In genomic region chr15:38886315-38887163, GRCh38 we compare ENCODE assay signal across 13 cellular contexts.
DNase-seq lines count a peak whose midpoint lies in the region; ATAC-seq, FAIRE-seq and TF ChIP-seq lines count a peak whose summit lies in the region.
"Had no signal": no experiment of that assay in that cellular context is flagged by ENCODE, and none has a peak within 500 bp of the region (broad histone marks: within the 10 kb centered on the region; RNA-seq: fewer than 3 reads in every experiment).

No MANE protein-coding gene starts in this region.

- H3K27ac ChIP-seq in HepG2 (ENCODE audit: extremely low read length, insufficient read depth, low read length) (no peak overlapping the region), right lobe of liver (no peak overlapping the region), SK-N-SH (ENCODE audit: low read depth in 2 of 2, low read length in 1 of 2) (peak overlapping the region; percentile 93 to 100)
- H3K27ac ChIP-seq in CD8-positive, alpha-beta memory T cell (ENCODE audit: low read depth, low read length), result no peak overlapping the region
- no peak overlapping the region for H3K27ac ChIP-seq in naive thymus-derived CD4-positive, alpha-beta T cell (ENCODE audit: low read depth, low read length)

- peaks cover 40% of the 10 kb centered on the region for H3F3A ChIP-seq in SK-N-SH (replicated peaks; ENCODE audit: insufficient read depth)

- TF ChIP-seq RAD21 in HepG2 (CRISPR knock-in tag; IDR thresholded peaks at IDR 0.05) (no peak), SK-N-SH (IDR thresholded peaks at IDR 0.05; ENCODE audit: low read length) (no peak)

- TF ChIP-seq POLR2A in HepG2 (IDR thresholded peaks at IDR 0.05; ENCODE audit: insufficient read depth in 1 of 2, low read depth in 2 of 2, low read length in 2 of 2), result no peak
- TF ChIP-seq POLR2A in right lobe of liver (IDR thresholded peaks at IDR 0.05), result no peak

- no peak for DNase-seq in HepG2 (ENCODE audit: low spot score)
- no peak for DNase-seq in right lobe of liver
- no peak for DNase-seq in SK-N-SH
- DNase-seq in foreskin fibroblast, result peak; percentile 82 to 89
- no peak for DNase-seq in SHP77 (lab: John Stamatoyannopoulos, UW)
- DNase-seq in CD8-positive, alpha-beta memory T cell, result no peak
- no peak for DNase-seq in NCI-H1930 (lab: John Stamatoyannopoulos, UW)
- DNase-seq in naive thymus-derived CD4-positive, alpha-beta T cell, result no peak
- DNase-seq: NCI-H510A, right cardiac atrium had no signal

- H2AFZ ChIP-seq in HepG2 (ENCODE audit: low read length) (no peak overlapping the region), SK-N-SH (ENCODE audit: low read depth) (peak overlapping the region; percentile 56; the same call in 1 of the 2 replicates)

- H3K4me3 Mint-ChIP-seq in CD8-positive, alpha-beta memory T cell, result no peak overlapping the region
- H3K4me3 Mint-ChIP-seq in naive thymus-derived CD4-positive, alpha-beta T cell, result no peak overlapping the region
- H3K4me3 Mint-ChIP-seq: B cell, brain, mesothelial cell of epicardium had no signal

- H3K79me2 ChIP-seq in HepG2 (ENCODE audit: insufficient read depth, low read length) (no peaks in the 10 kb centered on the region), SK-N-SH (ENCODE audit: insufficient read depth) (no peaks in the 10 kb centered on the region)

- 56% methylated on average over 2 of the region's 2 CpGs for WGBS in HepG2 (ENCODE audit: low lambda C conversion rate)
- WGBS in right lobe of liver (ENCODE audit: insufficient coverage, low coverage, low lambda C conversion rate, missing lambda C conversion rate), result 72% methylated on average over 2 of the region's 2 CpGs
- 54% methylated on average over 2 of the region's 2 CpGs for WGBS in SK-N-SH (ENCODE audit: low lambda C conversion rate)

- H3K4me3 ChIP-seq in HepG2 (replicated peaks in 1 of 3; ENCODE audit: insufficient read depth in 1 of 3, low read depth in 2 of 3, low read length in 3 of 3), result no peak overlapping the region
- H3K4me3 ChIP-seq in right lobe of liver, result no peak overlapping the region
- peak overlapping the region in 1 of 2 experiments; percentile 10; a peak in 1 of 4 replicates for H3K4me3 ChIP-seq in SK-N-SH (ENCODE audit: low read depth in 2 of 2, low read length in 1 of 2)
- peak overlapping the region; percentile 34 to 45 for H3K4me3 ChIP-seq in foreskin fibroblast (ENCODE audit: low read depth in 1 of 2, low read length in 2 of 2)
- H3K4me3 ChIP-seq in CD8-positive, alpha-beta memory T cell (ENCODE audit: low read length), result no peak overlapping the region
- H3K4me3 ChIP-seq in naive thymus-derived CD4-positive, alpha-beta T cell (ENCODE audit: low read length), result no peak overlapping the region

- H3K36me3 ChIP-seq in HepG2 (replicated peaks in 1 of 2; ENCODE audit: control insufficient read depth in 1 of 2, insufficient read depth in 2 of 2, low read length in 2 of 2), result no peaks in the 10 kb centered on the region
- no peaks in the 10 kb centered on the region for H3K36me3 ChIP-seq in right lobe of liver
- H3K36me3 ChIP-seq in SK-N-SH (replicated peaks in 1 of 2; ENCODE audit: control insufficient read depth in 1 of 2, insufficient read depth in 2 of 2, low read length in 1 of 2), result no peaks in the 10 kb centered on the region
- no peaks in the 10 kb centered on the region for H3K36me3 ChIP-seq in CD8-positive, alpha-beta memory T cell (ENCODE audit: insufficient read depth, low read length)
- H3K36me3 ChIP-seq in naive thymus-derived CD4-positive, alpha-beta T cell (ENCODE audit: control insufficient read depth in 2 of 3, insufficient read depth in 3 of 3, low read length in 3 of 3), result no peaks in the 10 kb centered on the region

- in situ Hi-C loops in HepG2 (cut with HindIII; ENCODE audit: extremely low pct_ligation_motif_present, low pct_unique_long_range_greater_than_20kb), result no loop called here

- H3K9me3 ChIP-seq in HepG2 (ENCODE audit: low read length) (no peaks in the 10 kb centered on the region), right lobe of liver (no peaks in the 10 kb centered on the region), SK-N-SH (no peaks in the 10 kb centered on the region)
- no peaks in the 10 kb centered on the region for H3K9me3 ChIP-seq in CD8-positive, alpha-beta memory T cell (ENCODE audit: low read length)
- H3K9me3 ChIP-seq in naive thymus-derived CD4-positive, alpha-beta T cell (ENCODE audit: control insufficient read depth in 2 of 3, low read length in 3 of 3), result no peaks in the 10 kb centered on the region

- H3K9me3 Mint-ChIP-seq in CD8-positive, alpha-beta memory T cell, result no peaks in the 10 kb centered on the region
- no peaks in the 10 kb centered on the region for H3K9me3 Mint-ChIP-seq in naive thymus-derived CD4-positive, alpha-beta T cell
- H3K9me3 Mint-ChIP-seq: mesothelial cell of epicardium had no signal

- no peak for ATAC-seq in HepG2
- ATAC-seq in right lobe of liver, result no peak
- ATAC-seq in naive thymus-derived CD4-positive, alpha-beta T cell, result no peak

- H3K4me1 ChIP-seq in HepG2 (ENCODE audit: insufficient read depth, low read length) (peaks cover 11% of the 10 kb centered on the region), right lobe of liver (peaks cover 0 to 2% (median 0%) of the 10 kb centered on the region in 4 donors), SK-N-SH (ENCODE audit: control insufficient read depth in 1 of 2, insufficient read depth in 2 of 2, low read depth in 1 of 2, low read length in 1 of 2) (peaks cover 34 to 41% of the 10 kb centered on the region in 2 experiments)
- no peaks in the 10 kb centered on the region for H3K4me1 ChIP-seq in CD8-positive, alpha-beta memory T cell (ENCODE audit: insufficient read depth, low read length)
- H3K4me1 ChIP-seq in naive thymus-derived CD4-positive, alpha-beta T cell (ENCODE audit: control insufficient read depth in 2 of 2, insufficient read depth in 2 of 2, low read length in 2 of 2), result peaks cover 0 to 6% of the 10 kb centered on the region in 2 donors

- H3K27me3 ChIP-seq in HepG2 (ENCODE audit: control insufficient read depth in 1 of 2, insufficient read depth in 2 of 2, low read length in 2 of 2) (no peaks in the 10 kb centered on the region), right lobe of liver (no peaks in the 10 kb centered on the region), SK-N-SH (ENCODE audit: insufficient read depth) (no peaks in the 10 kb centered on the region)
- no peaks in the 10 kb centered on the region for H3K27me3 ChIP-seq in CD8-positive, alpha-beta memory T cell (ENCODE audit: insufficient read depth, low read length, poor library complexity, severe bottlenecking)
- no peaks in the 10 kb centered on the region for H3K27me3 ChIP-seq in naive thymus-derived CD4-positive, alpha-beta T cell (ENCODE audit: control insufficient read depth in 2 of 2, insufficient read depth in 2 of 2, low read length in 2 of 2)

- no peak for FAIRE-seq in HepG2 (lab: Jason Lieb, UNC)

- H3K9me2 ChIP-seq in SK-N-SH, result no peaks in the 10 kb centered on the region

- TF ChIP-seq CTCF in HepG2 (CRISPR knock-in tag; IDR thresholded peaks at IDR 0.05) (no peak), right lobe of liver (IDR thresholded peaks at IDR 0.05) (no peak), SK-N-SH (IDR thresholded peaks at IDR 0.05) (no peak), foreskin fibroblast (IDR thresholded peaks at IDR 0.05; ENCODE audit: low read depth, low read length) (no peak)

- POLR2A ChIA-PET in HepG2 (lab: Yijun Ruan, JAX), result no interaction called here
- POLR2A ChIA-PET in SK-N-SH (lab: Yijun Ruan, JAX), result no interaction called here
- POLR2A ChIA-PET in CD8-positive, alpha-beta memory T cell (lab: Charles Lee), result no interaction called here
- POLR2A ChIA-PET in naive thymus-derived CD4-positive, alpha-beta T cell (lab: Charles Lee), result no interaction called here

- BruUV-seq in HepG2 (replicated peaks; lab: Mats Ljungman, UMichigan), result no TSS peak

- H3K36me3 Mint-ChIP-seq in CD8-positive, alpha-beta memory T cell, result no peaks in the 10 kb centered on the region
- H3K36me3 Mint-ChIP-seq in naive thymus-derived CD4-positive, alpha-beta T cell, result no peaks in the 10 kb centered on the region
- H3K36me3 Mint-ChIP-seq: brain, mesothelial cell of epicardium had no signal

- peaks cover 0 to 5% (median 4%) of the 10 kb centered on the region in 3 donors for H3K4me1 Mint-ChIP-seq in CD8-positive, alpha-beta memory T cell
- H3K4me1 Mint-ChIP-seq in naive thymus-derived CD4-positive, alpha-beta T cell, result peaks cover 0 to 4% (median 0%) of the 10 kb centered on the region in 7 donors
- H3K4me1 Mint-ChIP-seq: B cell had no signal

- CTCF ChIA-PET in HepG2 (lab: Yijun Ruan, JAX; ENCODE audit: low intra/inter-chr PET ratio, low total read pairs) (no interaction called here), SK-N-SH (lab: Yijun Ruan, JAX) (interaction anchor here (1.0 to 1.4 kb wide), 2 partner anchors 26 to 870 kb away, joined by 3 to 5 read pairs; no protein-coding TSS in a partner anchor)
- CTCF ChIA-PET in CD8-positive, alpha-beta memory T cell (lab: Charles Lee), result no interaction called here
- CTCF ChIA-PET in naive thymus-derived CD4-positive, alpha-beta T cell (lab: Charles Lee), result no interaction called here

- H3K27ac Mint-ChIP-seq in CD8-positive, alpha-beta memory T cell, result no peak overlapping the region
- H3K27ac Mint-ChIP-seq in naive thymus-derived CD4-positive, alpha-beta T cell, result no peak overlapping the region
- H3K27ac Mint-ChIP-seq: B cell, mesothelial cell of epicardium had no signal

- intact Hi-C loops in HepG2 (cut with micrococcal nuclease; ENCODE audit: unreplicated experiment) (no loop called here), right lobe of liver (cut with DNase I) (no loop called here)
- intact Hi-C loops in naive thymus-derived CD4-positive, alpha-beta T cell (cut with micrococcal nuclease), result no loop called here

- H3K9ac ChIP-seq in HepG2 (ENCODE audit: insufficient read depth, low read depth, low read length) (no peak overlapping the region), SK-N-SH (peak overlapping the region; percentile 55; the same call in 1 of the 2 replicates)

- H3K4me2 ChIP-seq in HepG2 (ENCODE audit: low read depth, low read length), result no peak overlapping the region
- peak overlapping the region; percentile 42; the same call in 1 of the 2 replicates for H3K4me2 ChIP-seq in SK-N-SH

- H3K27me3 Mint-ChIP-seq in CD8-positive, alpha-beta memory T cell, result peaks cover 10 to 16% of the 10 kb centered on the region in 2 donors
- H3K27me3 Mint-ChIP-seq in naive thymus-derived CD4-positive, alpha-beta T cell, result peaks cover 6 to 21% (median 14%) of the 10 kb centered on the region in 5 donors

- H4K20me1 ChIP-seq in HepG2 (ENCODE audit: insufficient read depth, low read length) (no peaks in the 10 kb centered on the region), SK-N-SH (ENCODE audit: insufficient read depth) (no peaks in the 10 kb centered on the region)

- TF ChIP-seq EP300 in HepG2 (IDR thresholded peaks at IDR 0.05; ENCODE audit: low read depth in 2 of 2, low read length in 2 of 2), result no peak
- no peak for TF ChIP-seq EP300 in HepG2 (CRISPR knock-in tag; IDR thresholded peaks at IDR 0.05; ENCODE audit: borderline replicate concordance)
- peak in 1 of 2 experiments; percentile 63; a peak in 1 of 4 replicates for TF ChIP-seq EP300 in SK-N-SH (IDR thresholded peaks at IDR 0.05; ENCODE audit: borderline replicate concordance in 1 of 2, low read depth in 1 of 2, low read length in 1 of 2)

TF ChIP-seq in HepG2, 621 proteins besides CTCF, POLR2A, EP300 and RAD21 (continues in another document):
- TF ChIP-seq CEBPB (IDR thresholded peaks at IDR 0.05; ENCODE audit: borderline replicate concordance, low read depth, low read length), result peak; percentile 72; the same call in 1 of the 2 replicates

TF ChIP-seq in SK-N-SH, 30 proteins besides CTCF, POLR2A, EP300 and RAD21 (continues in another document):
- peak; percentile 39; the same call in 1 of the 2 replicates for TF ChIP-seq POLR2AphosphoS5 (IDR thresholded peaks at IDR 0.05; ENCODE audit: low read depth, low read length)

Comparison
In these comparisons a context has a peak if more than half of its experiments do, and no peak if none do; other contexts are left out.
1. DNase-seq: peak in foreskin fibroblast (2 of 2); none in HepG2 (single experiment), right lobe of liver (0 of 3), SK-N-SH (single experiment), SHP77 (0 of 2), CD8-positive, alpha-beta memory T cell (0 of 5), NCI-H1930 (0 of 2) and naive thymus-derived CD4-positive, alpha-beta T cell (0 of 9).
2. H3K27ac ChIP-seq: peak in SK-N-SH (2 of 2); none in HepG2 (single experiment), right lobe of liver (0 of 3), CD8-positive, alpha-beta memory T cell (single experiment) and naive thymus-derived CD4-positive, alpha-beta T cell (single experiment).
3. H3K4me3 ChIP-seq: peak in foreskin fibroblast (2 of 2); none in HepG2 (0 of 3), right lobe of liver (0 of 3), CD8-positive, alpha-beta memory T cell (single experiment) and naive thymus-derived CD4-positive, alpha-beta T cell (single experiment).
4. Of the 25 proteins assayed by ChIP-seq in both HepG2 and SK-N-SH: peak only in HepG2: none; only in SK-N-SH: FOSL2, JUND, MAX, NFIC, POLR2AphosphoS5, TCF12 and 1 more; in both: none; in neither: 17; mixed calls (peak in some experiments, not most) for 1.